ENCODE assay signal across 18 cellular contexts in the genomic region with DNA sequence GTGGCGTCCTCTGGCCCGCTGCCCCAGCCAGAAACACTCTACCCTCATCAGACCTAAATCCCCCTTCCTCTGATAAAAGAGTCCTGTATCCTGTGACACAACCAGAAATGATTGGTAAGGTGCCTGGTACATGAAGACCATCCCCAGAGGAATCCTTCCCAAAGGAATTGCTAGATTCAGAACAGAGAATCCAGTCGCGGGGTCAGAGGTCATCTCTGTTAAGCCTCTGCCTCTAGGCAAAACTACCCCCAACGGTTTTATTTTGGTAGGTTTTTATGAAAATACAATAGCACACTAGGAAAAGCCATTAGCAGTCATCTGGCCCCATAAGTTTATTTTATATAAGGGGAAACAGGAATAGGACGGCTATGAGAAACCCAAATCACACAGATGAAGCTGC.
DNase-seq lines count a peak whose midpoint lies in the region; TF ChIP-seq lines count a peak whose summit lies in the region.
"Had no signal": no experiment of that assay in that cellular context is flagged by ENCODE, and none has a peak within 500 bp of the region (broad histone marks: within the 10 kb centered on the region; RNA-seq: fewer than 3 reads in every experiment).

No MANE protein-coding gene starts in this region.

- TF ChIP-seq CTCF in BE2C (IDR thresholded peaks at IDR 0.05; ENCODE audit: low read depth, low read length) (no peak), endodermal cell (conservative IDR thresholded peaks at IDR 0.05) (no peak), neural progenitor cell (IDR thresholded peaks at IDR 0.05) (no peak), Caco-2 (IDR thresholded peaks at IDR 0.05; ENCODE audit: insufficient read depth in 1 of 2, low read depth in 1 of 2, low read length in 1 of 2, severe bottlenecking in 1 of 2, unreplicated experiment in 1 of 2) (no peak)

- H3K27me3 Mint-ChIP-seq in endodermal cell (ENCODE audit: insufficient read depth) (peaks cover 12% of the 10 kb centered on the region), neural progenitor cell (ENCODE audit: insufficient read depth, low read depth) (peaks cover 4% of the 10 kb centered on the region), Caco-2 (ENCODE audit: insufficient read depth, unreplicated experiment) (peaks cover 2% of the 10 kb centered on the region)

- H3K27ac Mint-ChIP-seq in endodermal cell (no peak overlapping the region), neural progenitor cell (peak overlapping the region; percentile 31), Caco-2 (ENCODE audit: unreplicated experiment) (no peak overlapping the region)
- H3K27ac Mint-ChIP-seq: B cell; CD4-positive, alpha-beta memory T cell; GM23338 had no signal

- H3K9me3 Mint-ChIP-seq in endodermal cell (no peaks in the 10 kb centered on the region), neural progenitor cell (no peaks in the 10 kb centered on the region), Caco-2 (ENCODE audit: unreplicated experiment) (no peaks in the 10 kb centered on the region)
- H3K9me3 Mint-ChIP-seq: CD4-positive, alpha-beta memory T cell; GM23338; H9 had no signal

- H3K4me1 Mint-ChIP-seq in endodermal cell (peaks cover 21% of the 10 kb centered on the region), neural progenitor cell (peaks cover 8% of the 10 kb centered on the region), Caco-2 (ENCODE audit: low read depth, unreplicated experiment) (peaks cover 7% of the 10 kb centered on the region)

- no peak overlapping the region for H3K4me2 ChIP-seq in neural progenitor cell
- H3K4me2 ChIP-seq: BLaER1 treated with 17β-estradiol and CSF1 and Interleukin-3, amounts not matched to agents 10 nM and 100 nM; GM23338 had no signal

- H3K27me3 ChIP-seq in BE2C, result no peaks in the 10 kb centered on the region
- H3K27me3 ChIP-seq in endodermal cell (ENCODE audit: control insufficient read depth, insufficient read depth, low read length, poor library complexity, severe bottlenecking), result peaks cover 4% of the 10 kb centered on the region
- no peaks in the 10 kb centered on the region for H3K27me3 ChIP-seq in neural progenitor cell
- no peaks in the 10 kb centered on the region for H3K27me3 ChIP-seq in Caco-2 (replicated peaks; ENCODE audit: control insufficient read depth, insufficient read depth, low read length)
- H3K27me3 ChIP-seq: BLaER1 treated with 17β-estradiol and CSF1 and Interleukin-3, amounts not matched to agents 10 nM and 100 nM had no signal

- H3K27ac ChIP-seq in endodermal cell (ENCODE audit: low read depth, low read length) (no peak overlapping the region), neural progenitor cell (no peak overlapping the region)
- H3K27ac ChIP-seq: 22Rv1; BLaER1 treated with 17β-estradiol and CSF1 and Interleukin-3, amounts not matched to agents 10 nM and 100 nM had no signal

- intact Hi-C loops in Caco-2 (cut with micrococcal nuclease; ENCODE audit: unreplicated experiment), result no loop called here

- no peak overlapping the region for H3K9ac ChIP-seq in endodermal cell (ENCODE audit: extremely low read depth, low read length, poor library complexity, severe bottlenecking)
- no peak overlapping the region for H3K9ac ChIP-seq in neural progenitor cell
- H3K9ac ChIP-seq: BLaER1 treated with 17β-estradiol and CSF1 and Interleukin-3, amounts not matched to agents 10 nM and 100 nM had no signal

- H3K9me3 ChIP-seq in BE2C (no peaks in the 10 kb centered on the region), endodermal cell (ENCODE audit: control insufficient read depth, low read length) (no peaks in the 10 kb centered on the region), neural progenitor cell (ENCODE audit: low read depth) (no peaks in the 10 kb centered on the region), Caco-2 (no peaks in the 10 kb centered on the region)
- H3K9me3 ChIP-seq: BLaER1 treated with 17β-estradiol and CSF1 and Interleukin-3, amounts not matched to agents 10 nM and 100 nM had no signal

- H3K4me3 ChIP-seq in BE2C (ENCODE audit: low read depth, low read length) (no peak overlapping the region), endodermal cell (ENCODE audit: low read length) (no peak overlapping the region), neural progenitor cell (no peak overlapping the region), Caco-2 (ENCODE audit: low read depth, low read length) (no peak overlapping the region)
- H3K4me3 ChIP-seq: BLaER1 treated with 17β-estradiol and CSF1 and Interleukin-3, amounts not matched to agents 10 nM and 100 nM; GM23338 had no signal

- no peaks in the 10 kb centered on the region for H3K79me2 ChIP-seq in neural progenitor cell (ENCODE audit: low read depth)

- H3K4me1 ChIP-seq in BE2C (peaks cover 61% of the 10 kb centered on the region), endodermal cell (ENCODE audit: control insufficient read depth, insufficient read depth, low read length) (no peaks in the 10 kb centered on the region), neural progenitor cell (peaks cover 10% of the 10 kb centered on the region), Caco-2 (peaks cover 22% of the 10 kb centered on the region; the same call in 1 of the 2 replicates)

- no peaks in the 10 kb centered on the region for H3F3A ChIP-seq in neural progenitor cell (ENCODE audit: low read depth)

- POLR2A ChIA-PET in Caco-2 (lab: Charles Lee), result no interaction called here

- WGBS in endodermal cell (ENCODE audit: insufficient coverage in 1 of 2, insufficient read length in 1 of 2), 2 experiments, result 86 to 88% methylated on average over 1 to 6 of the region's 6 CpGs

- no peaks in the 10 kb centered on the region for H4K20me1 ChIP-seq in neural progenitor cell (ENCODE audit: low read depth)
- H4K20me1 ChIP-seq: BLaER1 treated with 17β-estradiol and CSF1 and Interleukin-3, amounts not matched to agents 10 nM and 100 nM had no signal

- H3K4me3 Mint-ChIP-seq in endodermal cell, result no peak overlapping the region
- H3K4me3 Mint-ChIP-seq in neural progenitor cell, result no peak overlapping the region
- H3K4me3 Mint-ChIP-seq in Caco-2 (ENCODE audit: unreplicated experiment), result no peak overlapping the region
- H3K4me3 Mint-ChIP-seq: B cell; CD4-positive, alpha-beta memory T cell; GM23338; H9 had no signal

- H3K36me3 Mint-ChIP-seq in endodermal cell (ENCODE audit: low read depth) (no peaks in the 10 kb centered on the region), neural progenitor cell (no peaks in the 10 kb centered on the region), Caco-2 (ENCODE audit: insufficient read depth, unreplicated experiment) (no peaks in the 10 kb centered on the region)
- H3K36me3 Mint-ChIP-seq: CD4-positive, alpha-beta memory T cell had no signal

- DNase-seq in BE2C (peak; percentile 64), NCI-H69 (lab: John Stamatoyannopoulos, UW) (peak; percentile 50), endodermal cell (peak; percentile 26), neural progenitor cell (ENCODE audit: low spot score) (peak; percentile 23), C1 segment of cervical spinal cord (lab: John Stamatoyannopoulos, UW) (no peak), Caco-2 (no peak), NCI-H526 treated with DMSO at 0.1 percent for 48 hours (lab: John Stamatoyannopoulos, UW) (no peak), NCI-H1417 (lab: John Stamatoyannopoulos, UW) (no peak)
- DNase-seq: CD4-positive, alpha-beta memory T cell; COR-L47; DMS153; DND-41; GDM1; H9 had no signal

- H3K36me3 ChIP-seq in BE2C, result no peaks in the 10 kb centered on the region
- no peaks in the 10 kb centered on the region for H3K36me3 ChIP-seq in endodermal cell (ENCODE audit: control insufficient read depth, insufficient read depth, low read length)
- H3K36me3 ChIP-seq in neural progenitor cell, result no peaks in the 10 kb centered on the region
- no peaks in the 10 kb centered on the region for H3K36me3 ChIP-seq in Caco-2 (ENCODE audit: control insufficient read depth, insufficient read depth, low read length)
- H3K36me3 ChIP-seq: BLaER1 treated with 17β-estradiol and CSF1 and Interleukin-3, amounts not matched to agents 10 nM and 100 nM had no signal

- CTCF ChIA-PET in Caco-2 (lab: Charles Lee), result no interaction called here

- BruUV-seq in Caco-2 (replicated peaks; lab: Mats Ljungman, UMichigan), result no TSS peak

- H2AFZ ChIP-seq in neural progenitor cell (replicated peaks), result no peak overlapping the region
- H2AFZ ChIP-seq: GM23338 had no signal

Comparison
In these comparisons a context has a peak if more than half of its experiments do, and no peak if none do; other contexts are left out.
1. DNase-seq: peak in BE2C (single experiment), NCI-H69 (single experiment), endodermal cell (single experiment) and neural progenitor cell (single experiment); none in C1 segment of cervical spinal cord (0 of 14), Caco-2 (0 of 2), NCI-H526 treated with DMSO at 0.1 percent for 48 hours (single experiment) and NCI-H1417 (0 of 3).